ENCODE assay signal across 13 cellular contexts in the genomic region with DNA sequence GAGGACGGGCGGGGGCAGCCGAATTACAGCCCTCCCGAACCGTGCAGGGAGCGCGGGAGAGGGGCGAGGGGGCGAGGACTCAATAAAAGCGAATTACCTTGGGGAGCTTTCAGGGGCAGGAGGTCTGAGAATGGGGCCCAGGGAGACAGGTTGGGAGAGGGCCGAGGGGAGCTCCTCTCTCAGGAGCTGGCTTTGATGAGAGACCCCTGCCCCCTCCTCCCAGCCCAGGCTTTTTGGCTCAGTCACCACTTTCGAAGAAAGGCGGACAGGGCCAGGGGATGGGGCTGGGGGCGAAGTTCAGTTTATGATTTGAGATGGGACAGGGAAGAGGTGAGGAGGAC. TPM values are rescaled to one million over a fixed set of nuclear protein-coding genes. Genes with fewer than 3 reads are reported as not detected.
DNase-seq lines count a peak whose midpoint lies in the region; ATAC-seq and TF ChIP-seq lines count a peak whose summit lies in the region.
"Had no signal": no experiment of that assay in that cellular context is flagged by ENCODE, and none has a peak within 500 bp of the region (broad histone marks: within the 10 kb centered on the region; RNA-seq: fewer than 3 reads in every experiment).

No MANE protein-coding gene starts in this region.

- peaks cover 76 to 93% of the 10 kb centered on the region in 2 donors for H3K27me3 Mint-ChIP-seq in T-cell

- TF ChIP-seq CTCF in HEK293 (tag by site-specific recombination; IDR thresholded peaks at IDR 0.05), result no peak
- TF ChIP-seq CTCF in ascending aorta (IDR thresholded peaks at IDR 0.05), result no peak
- no peak for TF ChIP-seq CTCF in lower leg skin (IDR thresholded peaks at IDR 0.05)
- TF ChIP-seq CTCF in thoracic aorta (IDR thresholded peaks at IDR 0.05), result no peak

- 4 to 6% methylated on average over 14 of the region's 14 CpGs for WGBS in lower leg skin, 2 donors

- intact Hi-C loops in ascending aorta (cut with DNase I), result no loop called here
- intact Hi-C loops in lower leg skin (cut with DNase I; ENCODE audit: low total_unique reads), result no loop called here

- H3K4me1 ChIP-seq in HEK293 (ENCODE audit: control insufficient read depth, insufficient read depth, low read length), result peaks cover 41% of the 10 kb centered on the region
- H3K4me1 ChIP-seq in ascending aorta, result peaks cover 0 to 10% of the 10 kb centered on the region in 2 donors
- H3K4me1 ChIP-seq in thoracic aorta (ENCODE audit: control insufficient read depth in 1 of 2, low read depth in 2 of 2), result peaks cover 12 to 16% of the 10 kb centered on the region in 2 donors

- peak overlapping the region in 1 of 3 donors; percentile 64 for H3K4me3 Mint-ChIP-seq in T-cell

- DNase-seq in ascending aorta (ENCODE audit: low spot score in 2 of 2) (no peak), lower leg skin (ENCODE audit: low spot score in 2 of 2) (no peak), thoracic aorta (ENCODE audit: low spot score) (no peak), GM03348 (ENCODE audit: low spot score) (no peak), T-cell (no peak), SIG-M5 (lab: John Stamatoyannopoulos, UW) (no peak)
- DNase-seq: amygdala; effector CD4-positive, alpha-beta T cell; hypothalamus; NCI-H1105 treated with DMSO at 0.1 percent for 48 hours; NCI-H345 had no signal

- POLR2A ChIA-PET in HEK293 (lab: Yijun Ruan, JAX) (interaction anchor here (0.8 to 3.7 kb wide), 13 partner anchors 8 to 206 kb away, joined by 3 to 34 read pairs (median 5); partner anchors contain the start of genes HOXC10, HOXC13, HOXC5 and HOXC8), T-cell (lab: Charles Lee) (no interaction called here)

- peak overlapping the region; percentile 99 for H3K27ac ChIP-seq in HEK293 (ENCODE audit: extremely low read depth, low read depth, low read length)
- no peak overlapping the region for H3K27ac ChIP-seq in ascending aorta
- peak overlapping the region in 1 of 2 donors; percentile 22 for H3K27ac ChIP-seq in thoracic aorta

- H3K27ac Mint-ChIP-seq in T-cell, result no peak overlapping the region

- CTCF ChIA-PET in HEK293 (lab: Yijun Ruan, JAX) (interaction anchor here (0.5 to 6.7 kb wide), 14 partner anchors 10 to 378 kb away, joined by 3 to 49 read pairs (median 4); partner anchors contain the start of genes HOXC10 and SMUG1), T-cell (lab: Charles Lee) (interaction anchor here in 1 of 2 donors (1.4 kb wide), 1 partner anchor 206 kb away, joined by 9 read pairs; no protein-coding TSS in a partner anchor)

- no peak for ATAC-seq in thoracic aorta (ENCODE audit: insufficient number of reproducible peaks, low FRiP score, low read depth)
- no peak for ATAC-seq in T-cell (replicated peaks in 1 of 4)

- H3K27me3 ChIP-seq in ascending aorta, result peaks cover 26% of the 10 kb centered on the region
- H3K27me3 ChIP-seq in thoracic aorta (replicated peaks; ENCODE audit: insufficient read depth), result peaks cover 25% of the 10 kb centered on the region

- no peak for TF ChIP-seq POLR2A in lower leg skin (IDR thresholded peaks at IDR 0.05)

- H3K4me3 ChIP-seq in HEK293 (ENCODE audit: low read depth, low read length) (peak overlapping the region; percentile 94), ascending aorta (peak overlapping the region; percentile 61 to 62), lower leg skin (ENCODE audit: low read depth, poor library complexity, severe bottlenecking) (peak overlapping the region; percentile 64), thoracic aorta (peak overlapping the region; percentile 66)

- H3K36me3 ChIP-seq in HEK293 (ENCODE audit: control insufficient read depth in 2 of 2, insufficient read depth in 1 of 2, low read length in 2 of 2) (peaks cover 8 to 15% of the 10 kb centered on the region in 2 experiments; a peak in 2 of 3 replicates), ascending aorta (no peaks in the 10 kb centered on the region), thoracic aorta (no peaks in the 10 kb centered on the region)

- H3K9me3 Mint-ChIP-seq in T-cell, result no peaks in the 10 kb centered on the region

- H3K9me3 ChIP-seq in HEK293 (ENCODE audit: control insufficient read depth, insufficient read depth, low read depth, low read length) (no peaks in the 10 kb centered on the region), ascending aorta (no peaks in the 10 kb centered on the region), thoracic aorta (no peaks in the 10 kb centered on the region)

- no peaks in the 10 kb centered on the region for H3K36me3 Mint-ChIP-seq in T-cell

- H3K4me1 Mint-ChIP-seq in T-cell, result peaks cover 17 to 30% (median 20%) of the 10 kb centered on the region in 3 donors

TF ChIP-seq in HEK293, 187 proteins besides CTCF, POLR2A, EP300 and RAD21:
- no peak for TF ChIP-seq ZFP69B (tag by site-specific recombination; IDR thresholded peaks at IDR 0.05)
- no peak for TF ChIP-seq KLF7 (tag by site-specific recombination; IDR thresholded peaks at IDR 0.05; ENCODE audit: borderline replicate concordance)
- peak; percentile 45; the same call in 1 of the 2 replicates for TF ChIP-seq ZFHX2 (tag by site-specific recombination; conservative IDR thresholded peaks at IDR 0.05)
- peak; percentile 7 for TF ChIP-seq GLIS2 (tag by site-specific recombination; IDR thresholded peaks at IDR 0.05)
- no peak for TF ChIP-seq ZNF692 (tag by site-specific recombination; IDR thresholded peaks at IDR 0.05)
- TF ChIP-seq, protein P1, sequence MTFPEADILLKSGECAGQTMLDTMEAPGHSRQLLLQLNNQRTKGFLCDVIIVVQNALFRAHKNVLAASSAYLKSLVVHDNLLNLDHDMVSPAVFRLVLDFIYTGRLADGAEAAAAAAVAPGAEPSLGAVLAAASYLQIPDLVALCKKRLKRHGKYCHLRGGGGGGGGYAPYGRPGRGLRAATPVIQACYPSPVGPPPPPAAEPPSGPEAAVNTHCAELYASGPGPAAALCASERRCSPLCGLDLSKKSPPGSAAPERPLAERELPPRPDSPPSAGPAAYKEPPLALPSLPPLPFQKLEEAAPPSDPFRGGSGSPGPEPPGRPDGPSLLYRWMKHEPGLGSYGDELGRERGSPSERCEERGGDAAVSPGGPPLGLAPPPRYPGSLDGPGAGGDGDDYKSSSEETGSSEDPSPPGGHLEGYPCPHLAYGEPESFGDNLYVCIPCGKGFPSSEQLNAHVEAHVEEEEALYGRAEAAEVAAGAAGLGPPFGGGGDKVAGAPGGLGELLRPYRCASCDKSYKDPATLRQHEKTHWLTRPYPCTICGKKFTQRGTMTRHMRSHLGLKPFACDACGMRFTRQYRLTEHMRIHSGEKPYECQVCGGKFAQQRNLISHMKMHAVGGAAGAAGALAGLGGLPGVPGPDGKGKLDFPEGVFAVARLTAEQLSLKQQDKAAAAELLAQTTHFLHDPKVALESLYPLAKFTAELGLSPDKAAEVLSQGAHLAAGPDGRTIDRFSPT (tag by site-specific recombination; IDR thresholded peaks at IDR 0.05), result no peak
- peak; percentile 39; the same call in 1 of the 2 replicates for TF ChIP-seq WT1 (tag by site-specific recombination; IDR thresholded peaks at IDR 0.05)
- TF ChIP-seq ZBTB8A (tag by site-specific recombination; IDR thresholded peaks at IDR 0.05), result 0 out of 2 replicates have a peak, but pooled peaks have one; percentile 8
- 0 out of 2 replicates have a peak, but pooled peaks have one; percentile 9 for TF ChIP-seq ZSCAN18 (tag by site-specific recombination; IDR thresholded peaks at IDR 0.05)

RNA-seq across cellular contexts. Expression of gene HOXC9, which starts 0.8 kb away (rescaled TPM):
- total RNA-seq in ascending aorta (1.2 TPM), lower leg skin (10 to 100 TPM in 3 of 4 donors, 1 to 10 TPM in 1; 9.6 to 16.8 (median 11.7) TPM), thoracic aorta (not detected), T-cell (not detected)
- total RNA-seq: pulmonary artery endothelial cell had no signal

RNA-seq across cellular contexts. Expression of gene HOXC8, which starts 8.0 kb away (rescaled TPM):
- 8.9 TPM for total RNA-seq in ascending aorta
- 1 to 10 TPM; 1.0 to 2.2 (median 1.5) TPM for total RNA-seq in lower leg skin
- not detected for total RNA-seq in thoracic aorta
- total RNA-seq in T-cell, result not detected
- total RNA-seq: pulmonary artery endothelial cell had no signal

RNA-seq across cellular contexts. Expression of gene HOXC10, which starts 15.8 kb away (rescaled TPM):
- total RNA-seq in ascending aorta (not detected), lower leg skin (10 to 100 TPM; 14.2 to 35.9 (median 23.4) TPM), thoracic aorta (not detected), T-cell (under 1 TPM in 1 of 5 donors, not detected in 4; 0.30 TPM)
- total RNA-seq: pulmonary artery endothelial cell had no signal

RNA-seq across cellular contexts. Expression of gene HOTAIR, which starts 26.0 kb away (rescaled TPM):
- total RNA-seq in ascending aorta, result not detected
- 10 to 100 TPM in 2 of 4 donors, 1 to 10 TPM in 2; 4.9 to 14.9 (median 9.7) TPM for total RNA-seq in lower leg skin
- not detected for total RNA-seq in thoracic aorta
- total RNA-seq in T-cell, result not detected
- total RNA-seq: pulmonary artery endothelial cell had no signal

RNA-seq across cellular contexts. Expression of gene HOXC6, which starts 27.5 kb away (rescaled TPM):
- 7.6 TPM for total RNA-seq in ascending aorta
- 1 to 10 TPM; 2.6 to 6.3 (median 3.7) TPM for total RNA-seq in lower leg skin
- not detected for total RNA-seq in thoracic aorta
- total RNA-seq in T-cell, result not detected
- total RNA-seq: pulmonary artery endothelial cell had no signal

Comparison
In these comparisons a context has a peak if more than half of its experiments do, and no peak if none do; other contexts are left out.
1. RNA of gene HOXC10, which starts 15.8 kb away (total RNA-seq): 14.2 to 35.9 TPM in lower leg skin; not detected in ascending aorta (single experiment), 0.30 TPM in T-cell and not detected in thoracic aorta; every median in the first group is over 10 times any median in the second.
2. Peak in every context shown above with its lines, with median percentiles within 50 percentile points of each other: H3K4me3 ChIP-seq.